8 cellular contexts compared by ENCODE assay signal in genomic region chr3:126474498-126475410, GRCh38. TPM values are rescaled to one million over a fixed set of nuclear protein-coding genes. Genes with fewer than 3 reads are reported as not detected.
DNase-seq lines count a peak whose midpoint lies in the region; ATAC-seq, FAIRE-seq and TF ChIP-seq lines count a peak whose summit lies in the region.

No MANE protein-coding gene starts in this region.

- WGBS in adrenal gland, 4 donors: 5 to 32% (median 10%) methylated on average over 8 to 72 of the region's 72 CpGs

- POLR2A ChIA-PET in CD4-positive, alpha-beta T cell (lab: Charles Lee): interaction anchor here (0.6 to 2.6 kb wide), 4 partner anchors 117 to 1472 kb away, joined by 3 to 7 read pairs (median 4); partner anchors contain the start of genes KLF15 and SLC41A3

- intact Hi-C loops in CD4-positive, alpha-beta T cell (cut with DNase I, micrococcal nuclease): loop anchor here (5.0 to 10.0 kb wide), 11 partner anchors 117 to 1750 kb away; partner anchors contain the start of genes ABTB1 (in 1 of the 2), EEFSEC (in 1 of the 2), HEG1 (in 1 of the 2) and KLF15 (in 1 of the 2)
- intact Hi-C loops in adrenal gland (cut with DNase I): no loop called here

- FAIRE-seq in RCC 7860 (lab: Jason Lieb, UNC): no peak

- H3K9me3 ChIP-seq in CD4-positive, alpha-beta T cell (ENCODE audit: control insufficient read depth, low read length): no peaks in the 10 kb centered on the region
- no peaks in the 10 kb centered on the region for H3K9me3 ChIP-seq in adrenal gland (replicated peaks in 1 of 3)

- H3K4me3 Mint-ChIP-seq in CD4-positive, alpha-beta T cell: peak overlapping the region; percentile 95

- H3K4me1 Mint-ChIP-seq in CD4-positive, alpha-beta T cell (ENCODE audit: low read depth): peaks cover 57% of the 10 kb centered on the region

- peak overlapping the region; percentile 94 for H3K27ac Mint-ChIP-seq in CD4-positive, alpha-beta T cell

- no peak overlapping the region for H3K27ac ChIP-seq in CD4-positive, alpha-beta T cell (ENCODE audit: low read depth, low read length)
- peak overlapping the region; percentile 20 to 99 (median 95) for H3K27ac ChIP-seq in adrenal gland
- H3K27ac ChIP-seq in skin epidermis: peak overlapping the region in 20 of 21 experiments; percentile 74 to 92 (median 86)

- no peaks in the 10 kb centered on the region for H3K27me3 ChIP-seq in CD4-positive, alpha-beta T cell (ENCODE audit: control insufficient read depth, insufficient read depth, low read length)
- H3K27me3 ChIP-seq in adrenal gland: no peaks in the 10 kb centered on the region

- peaks cover 31 to 43% of the 10 kb centered on the region in 2 donors for H3K4me1 ChIP-seq in adrenal gland (replicated peaks in 1 of 2)

- DNase-seq in CD4-positive, alpha-beta T cell: peak in 7 of 10 experiments; percentile 4 to 40 (median 18)
- DNase-seq in RCC 7860 (ENCODE audit: low spot score) (peak; percentile 29), adrenal gland (peak; percentile 61 to 85 (median 71)), medulla oblongata (ENCODE audit: extremely low spot score) (no peak)

- no peaks in the 10 kb centered on the region for H3K9me3 Mint-ChIP-seq in CD4-positive, alpha-beta T cell

- H3K36me3 ChIP-seq in adrenal gland (replicated peaks in 1 of 2): peaks cover 0 to 24% of the 10 kb centered on the region in 2 donors

- CTCF ChIA-PET in CD4-positive, alpha-beta T cell (lab: Charles Lee): interaction anchor here (1.4 kb wide), 1 partner anchor 9 kb away, joined by 4 read pairs; no protein-coding TSS in a partner anchor

- no peaks in the 10 kb centered on the region for H3K27me3 Mint-ChIP-seq in CD4-positive, alpha-beta T cell

- peaks cover 46% of the 10 kb centered on the region for H3K36me3 Mint-ChIP-seq in CD4-positive, alpha-beta T cell (ENCODE audit: low read depth)

- TF ChIP-seq CTCF in CD4-positive, alpha-beta T cell (IDR thresholded peaks at IDR 0.05): no peak
- TF ChIP-seq CTCF in adrenal gland (IDR thresholded peaks at IDR 0.05): peak in 4 of 6 experiments; percentile 4 to 36 (median 21)

- peak; percentile 1 for ATAC-seq in CD4-positive, alpha-beta T cell (ENCODE audit: poor library complexity)
- ATAC-seq in GM18907 (IDR thresholded peaks at IDR 0.05; ENCODE audit: unreplicated experiment): peak; percentile 26
- ATAC-seq in HG03097 (IDR thresholded peaks at IDR 0.05; ENCODE audit: low FRiP score, unreplicated experiment): peak; percentile 15

- TF ChIP-seq POLR2A in adrenal gland (IDR thresholded peaks at IDR 0.05): peak in 1 of 2 donors; percentile 48

- H3K4me3 ChIP-seq in adrenal gland (peak overlapping the region in 2 of 4 donors; percentile 37 to 87), iPS-11a (ENCODE audit: low read depth, low read length) (peak overlapping the region; percentile 75), skin epidermis (peak overlapping the region; percentile 52 to 78 (median 65))

RNA-seq across cellular contexts. Expression of gene ZXDC, which starts 0.9 kb away (rescaled TPM):
- total RNA-seq in CD4-positive, alpha-beta T cell: 10 to 100 TPM; 60.7 to 61.3 TPM
- total RNA-seq in adrenal gland: 10 to 100 TPM; 25.2 to 45.2 (median 33.7) TPM
- polyA plus RNA-seq in adrenal gland: 10 to 100 TPM; 16.4 to 18.4 (median 17.4) TPM

RNA-seq across cellular contexts. Expression of gene UROC1, which starts 42.8 kb away (rescaled TPM):
- not detected for total RNA-seq in CD4-positive, alpha-beta T cell
- total RNA-seq in adrenal gland: under 1 TPM in 1 of 8 donors, not detected in 7; under 0.01 TPM
- polyA plus RNA-seq in adrenal gland: under 1 TPM in 2 of 3 donors, not detected in 1; 0.03 to 0.04 TPM

RNA-seq across cellular contexts. Expression of gene CHST13, which starts 49.2 kb away (rescaled TPM):
- total RNA-seq in CD4-positive, alpha-beta T cell: not detected
- 1 to 10 TPM in 4 of 8 donors, under 1 TPM in 4; 0.36 to 3.0 (median 1.2) TPM for total RNA-seq in adrenal gland
- under 1 TPM in 2 of 3 donors, not detected in 1; 0.67 to 0.80 TPM for polyA plus RNA-seq in adrenal gland

Comparison
In these comparisons a context has a peak if more than half of its experiments do, and no peak if none do; other contexts are left out.
1. intact Hi-C loops: an anchor here in CD4-positive, alpha-beta T cell (5.0 to 10.0 kb wide); none called in adrenal gland.